ENCODE assay signal across 8 cellular contexts in the genomic region with DNA sequence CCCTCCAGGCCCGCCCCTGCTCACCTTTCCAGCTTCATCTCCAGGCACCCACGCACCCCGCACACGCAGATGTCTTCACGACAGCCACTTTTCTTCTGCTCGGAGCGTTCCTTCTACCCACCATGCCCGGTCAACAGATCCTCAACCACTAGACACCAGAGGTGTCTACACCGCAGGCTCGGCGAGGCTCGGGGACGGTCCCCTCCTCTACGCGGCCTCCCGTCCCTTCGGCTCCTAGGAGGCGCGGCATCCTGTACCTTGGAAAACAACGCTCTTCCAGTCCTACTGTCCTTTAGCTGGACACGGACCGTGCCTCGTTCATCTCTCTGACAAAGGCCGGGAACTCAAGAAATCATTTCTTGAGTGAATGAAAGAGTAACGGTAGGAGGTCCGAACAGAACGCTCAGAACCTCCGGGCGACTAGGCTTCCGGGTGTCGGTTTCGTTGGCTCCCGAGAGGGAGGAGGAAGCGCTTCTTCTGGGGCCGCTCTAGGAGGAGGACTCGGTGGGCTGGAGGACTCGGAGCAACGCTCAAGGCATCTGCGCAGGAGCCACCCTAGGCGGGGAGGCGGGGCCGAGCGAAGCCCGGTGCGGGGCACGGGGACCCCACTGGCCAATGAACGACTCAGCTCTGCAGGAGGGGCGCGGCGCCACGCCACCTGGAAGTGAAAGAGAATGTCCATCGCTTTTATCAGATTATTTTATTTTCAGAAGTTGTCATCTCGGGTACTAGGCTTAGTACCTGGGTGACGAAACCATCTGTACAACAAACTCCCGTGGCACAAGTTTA. TPM values are rescaled to one million over a fixed set of nuclear protein-coding genes. Genes with fewer than 3 reads are reported as not detected.
DNase-seq lines count a peak whose midpoint lies in the region; ATAC-seq and TF ChIP-seq lines count a peak whose summit lies in the region.

No MANE protein-coding gene starts in this region.

- H3K36me3 ChIP-seq in left ventricle myocardium inferior (peaks cover 18% of the 10 kb centered on the region), upper lobe of right lung (peaks cover 8% of the 10 kb centered on the region)

- intact Hi-C loops in left ventricle myocardium inferior (cut with micrococcal nuclease) = no loop called here
- intact Hi-C loops in posterior vena cava (cut with DNase I) = loop anchor here in 1 of 2 donors (2.0 kb wide), 1 partner anchor 31 kb away; no protein-coding TSS in a partner anchor
- intact Hi-C loops in upper lobe of right lung (cut with DNase I) = no loop called here

- H3K27me3 Mint-ChIP-seq in T-helper 17 cell = peaks cover 8% of the 10 kb centered on the region

- peak; percentile 94 for DNase-seq in NCI-H1694 treated with DMSO at 0.1 percent for 48 hours (lab: John Stamatoyannopoulos, UW)
- DNase-seq in T-helper 17 cell = peak; percentile 96 to 99 (median 96)
- peak; percentile 99 for DNase-seq in left ventricle myocardium inferior
- DNase-seq in posterior vena cava (ENCODE audit: low spot score) = peak; percentile 99
- peak; percentile 99 for DNase-seq in upper lobe of right lung

- peak overlapping the region; percentile 99 for H3K4me3 Mint-ChIP-seq in T-helper 17 cell

- H3K4me3 ChIP-seq in left ventricle myocardium inferior (peak overlapping the region; percentile 97), upper lobe of right lung (peak overlapping the region; percentile 98)

- peaks cover 5% of the 10 kb centered on the region for H3K36me3 Mint-ChIP-seq in T-helper 17 cell (ENCODE audit: low read depth)

- H3K9me3 ChIP-seq in T-helper 17 cell (ENCODE audit: control insufficient read depth, low read length, poor library complexity, severe bottlenecking) (no peaks in the 10 kb centered on the region), left ventricle myocardium inferior (replicated peaks) (no peaks in the 10 kb centered on the region), upper lobe of right lung (no peaks in the 10 kb centered on the region)

- H3K27ac Mint-ChIP-seq in T-helper 17 cell = peak overlapping the region; percentile 99

- no peak for TF ChIP-seq CTCF in left ventricle myocardium inferior (IDR thresholded peaks at IDR 0.05; ENCODE audit: borderline replicate concordance)
- TF ChIP-seq CTCF in upper lobe of right lung (IDR thresholded peaks at IDR 0.05) = no peak

- H3K27me3 ChIP-seq in left ventricle myocardium inferior (ENCODE audit: low read depth) = no peaks in the 10 kb centered on the region
- no peaks in the 10 kb centered on the region for H3K27me3 ChIP-seq in upper lobe of right lung

- peak overlapping the region; percentile 67 for H3K27ac ChIP-seq in angular gyrus (ENCODE audit: low read depth, low read length)
- H3K27ac ChIP-seq in left ventricle myocardium inferior (replicated peaks) = peak overlapping the region; percentile 83
- H3K27ac ChIP-seq in upper lobe of right lung = peak overlapping the region; percentile 85

- H3K4me1 ChIP-seq in left ventricle myocardium inferior (peaks cover 24% of the 10 kb centered on the region), upper lobe of right lung (peaks cover 19% of the 10 kb centered on the region)

- ATAC-seq in GM18499 (IDR thresholded peaks at IDR 0.05; ENCODE audit: insufficient read depth, unreplicated experiment) (peak; percentile 84), HG02938 (IDR thresholded peaks at IDR 0.05; ENCODE audit: unreplicated experiment) (peak; percentile 96), T-helper 17 cell (peak; percentile 99), upper lobe of right lung (peak; percentile 100)

- H3K4me1 Mint-ChIP-seq in T-helper 17 cell = peaks cover 25% of the 10 kb centered on the region

RNA-seq across cellular contexts. Expression of a gene that starts 7.2 kb away (rescaled TPM):
- total RNA-seq in T-helper 17 cell (10 to 100 TPM; 80.5 to 90.7 TPM), left ventricle myocardium inferior (322 TPM), posterior vena cava (100 to 1,000 TPM; 166 to 181 TPM), upper lobe of right lung (147 TPM)

RNA-seq across cellular contexts. Expression of a gene that starts 14.5 kb away (rescaled TPM):
- total RNA-seq in T-helper 17 cell (10 to 100 TPM; 17.3 to 23.0 TPM), left ventricle myocardium inferior (2.2 TPM), posterior vena cava (1 to 10 TPM; 4.9 to 5.1 TPM), upper lobe of right lung (17.7 TPM)

RNA-seq across cellular contexts. Expression of a gene that starts 34.1 kb away (rescaled TPM):
- total RNA-seq in T-helper 17 cell (10 to 100 TPM; 38.7 to 42.4 TPM), left ventricle myocardium inferior (56.9 TPM), posterior vena cava (10 to 100 TPM; 44.6 to 50.4 TPM), upper lobe of right lung (51.9 TPM)

RNA-seq across cellular contexts. Expression of a gene that starts 34.7 kb away (rescaled TPM):
- total RNA-seq in T-helper 17 cell = 10 to 100 TPM; 39.0 to 44.7 TPM
- total RNA-seq in left ventricle myocardium inferior = 38.7 TPM
- 10 to 100 TPM; 59.6 to 64.3 TPM for total RNA-seq in posterior vena cava
- 82.1 TPM for total RNA-seq in upper lobe of right lung

RNA-seq across cellular contexts. Expression of a gene that starts 51.2 kb away (rescaled TPM):
- total RNA-seq in T-helper 17 cell = not detected
- total RNA-seq in left ventricle myocardium inferior = not detected
- total RNA-seq in posterior vena cava = not detected
- not detected for total RNA-seq in upper lobe of right lung

Comparison
In these comparisons a context has a peak if more than half of its experiments do, and no peak if none do; other contexts are left out.
1. Peak in every context shown above with its lines: DNase-seq, ATAC-seq, H3K4me3 ChIP-seq and H3K27ac ChIP-seq.